Comparison of ENCODE assay signal across 1 cellular context in the genomic region with DNA sequence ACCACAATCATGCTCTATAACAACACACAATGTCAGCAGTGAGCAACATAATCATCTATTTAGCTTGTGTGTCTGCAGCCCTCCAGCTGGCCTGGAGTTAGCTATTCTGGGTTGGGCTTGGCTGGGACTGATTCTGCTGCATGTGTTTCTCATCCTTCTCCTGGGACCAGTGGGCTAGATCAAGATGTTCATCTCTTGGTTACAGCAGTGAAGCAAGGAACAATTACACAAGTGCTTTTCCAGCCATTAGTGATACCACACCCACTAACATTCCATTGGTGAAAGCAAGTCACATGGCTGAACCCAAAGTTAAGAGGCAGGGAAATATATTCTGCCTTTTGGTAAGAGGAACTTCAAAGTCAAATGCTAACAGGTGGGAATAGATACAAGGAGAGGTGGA.
A peak's percentile ranks its signal among the peaks of the same experiment; 100 is the strongest.
TF ChIP-seq lines count a peak whose summit lies in the region.

No MANE protein-coding gene starts in this region.

TF ChIP-seq in K562, 482 proteins besides CTCF, POLR2A, EP300 and RAD21 (continued from another document):
- TF ChIP-seq ZBTB49 (CRISPR knock-in tag; IDR thresholded peaks at IDR 0.05; ENCODE audit: borderline replicate concordance) (no peak), RUNX1 (IDR thresholded peaks at IDR 0.05; ENCODE audit: low read depth) (no peak), RBM25 (IDR thresholded peaks at IDR 0.05; ENCODE audit: low read depth, low read length, severe bottlenecking) (peak; percentile 26), TAF9B (IDR thresholded peaks at IDR 0.05; ENCODE audit: partially characterized antibody) (no peak), KLF13 (tag; IDR thresholded peaks at IDR 0.05; ENCODE audit: borderline replicate concordance, low read depth) (no peak), SMAD1 (IDR thresholded peaks at IDR 0.05; ENCODE audit: low read depth, low read length, partially characterized antibody) (no peak), MYNN (IDR thresholded peaks at IDR 0.05) (no peak), MYNN (CRISPR knock-in tag; IDR thresholded peaks at IDR 0.05) (no peak), ZFP91 (CRISPR knock-in tag; IDR thresholded peaks at IDR 0.05) (no peak), KLF10 (CRISPR knock-in tag; IDR thresholded peaks at IDR 0.05) (no peak), NFYB (IDR thresholded peaks at IDR 0.05; ENCODE audit: extremely low read depth, insufficient read length) (peak; percentile 74), KAT7 (CRISPR knock-in tag; IDR thresholded peaks at IDR 0.05; ENCODE audit: borderline replicate concordance) (no peak), ZNF146 (CRISPR knock-in tag; IDR thresholded peaks at IDR 0.05; ENCODE audit: unreplicated experiment) (no peak), IRF2 (CRISPR knock-in tag; IDR thresholded peaks at IDR 0.05) (no peak), FOXJ2 (tag; IDR thresholded peaks at IDR 0.05) (no peak), NFIX (CRISPR knock-in tag; IDR thresholded peaks at IDR 0.05; ENCODE audit: low read depth) (no peak), CEBPB (tag; IDR thresholded peaks at IDR 0.05) (no peak), NUFIP1 (IDR thresholded peaks at IDR 0.05; ENCODE audit: partially characterized antibody) (no peak), RAD51 (IDR thresholded peaks at IDR 0.05; ENCODE audit: borderline replicate concordance, low read depth) (0 out of 2 replicates have a peak, but pooled peaks have one; percentile 49), ZNF79 (CRISPR knock-in tag; IDR thresholded peaks at IDR 0.05; ENCODE audit: low read depth) (no peak)
- TF ChIP-seq, protein P1, sequence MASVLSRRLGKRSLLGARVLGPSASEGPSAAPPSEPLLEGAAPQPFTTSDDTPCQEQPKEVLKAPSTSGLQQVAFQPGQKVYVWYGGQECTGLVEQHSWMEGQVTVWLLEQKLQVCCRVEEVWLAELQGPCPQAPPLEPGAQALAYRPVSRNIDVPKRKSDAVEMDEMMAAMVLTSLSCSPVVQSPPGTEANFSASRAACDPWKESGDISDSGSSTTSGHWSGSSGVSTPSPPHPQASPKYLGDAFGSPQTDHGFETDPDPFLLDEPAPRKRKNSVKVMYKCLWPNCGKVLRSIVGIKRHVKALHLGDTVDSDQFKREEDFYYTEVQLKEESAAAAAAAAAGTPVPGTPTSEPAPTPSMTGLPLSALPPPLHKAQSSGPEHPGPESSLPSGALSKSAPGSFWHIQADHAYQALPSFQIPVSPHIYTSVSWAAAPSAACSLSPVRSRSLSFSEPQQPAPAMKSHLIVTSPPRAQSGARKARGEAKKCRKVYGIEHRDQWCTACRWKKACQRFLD (CRISPR knock-in tag; IDR thresholded peaks at IDR 0.05): no peak
- TF ChIP-seq, protein P2, sequence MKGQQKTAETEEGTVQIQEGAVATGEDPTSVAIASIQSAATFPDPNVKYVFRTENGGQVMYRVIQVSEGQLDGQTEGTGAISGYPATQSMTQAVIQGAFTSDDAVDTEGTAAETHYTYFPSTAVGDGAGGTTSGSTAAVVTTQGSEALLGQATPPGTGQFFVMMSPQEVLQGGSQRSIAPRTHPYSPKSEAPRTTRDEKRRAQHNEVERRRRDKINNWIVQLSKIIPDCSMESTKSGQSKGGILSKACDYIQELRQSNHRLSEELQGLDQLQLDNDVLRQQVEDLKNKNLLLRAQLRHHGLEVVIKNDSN (CRISPR knock-in tag; IDR thresholded peaks at IDR 0.05): peak; percentile 61
- TF ChIP-seq, protein P3, sequence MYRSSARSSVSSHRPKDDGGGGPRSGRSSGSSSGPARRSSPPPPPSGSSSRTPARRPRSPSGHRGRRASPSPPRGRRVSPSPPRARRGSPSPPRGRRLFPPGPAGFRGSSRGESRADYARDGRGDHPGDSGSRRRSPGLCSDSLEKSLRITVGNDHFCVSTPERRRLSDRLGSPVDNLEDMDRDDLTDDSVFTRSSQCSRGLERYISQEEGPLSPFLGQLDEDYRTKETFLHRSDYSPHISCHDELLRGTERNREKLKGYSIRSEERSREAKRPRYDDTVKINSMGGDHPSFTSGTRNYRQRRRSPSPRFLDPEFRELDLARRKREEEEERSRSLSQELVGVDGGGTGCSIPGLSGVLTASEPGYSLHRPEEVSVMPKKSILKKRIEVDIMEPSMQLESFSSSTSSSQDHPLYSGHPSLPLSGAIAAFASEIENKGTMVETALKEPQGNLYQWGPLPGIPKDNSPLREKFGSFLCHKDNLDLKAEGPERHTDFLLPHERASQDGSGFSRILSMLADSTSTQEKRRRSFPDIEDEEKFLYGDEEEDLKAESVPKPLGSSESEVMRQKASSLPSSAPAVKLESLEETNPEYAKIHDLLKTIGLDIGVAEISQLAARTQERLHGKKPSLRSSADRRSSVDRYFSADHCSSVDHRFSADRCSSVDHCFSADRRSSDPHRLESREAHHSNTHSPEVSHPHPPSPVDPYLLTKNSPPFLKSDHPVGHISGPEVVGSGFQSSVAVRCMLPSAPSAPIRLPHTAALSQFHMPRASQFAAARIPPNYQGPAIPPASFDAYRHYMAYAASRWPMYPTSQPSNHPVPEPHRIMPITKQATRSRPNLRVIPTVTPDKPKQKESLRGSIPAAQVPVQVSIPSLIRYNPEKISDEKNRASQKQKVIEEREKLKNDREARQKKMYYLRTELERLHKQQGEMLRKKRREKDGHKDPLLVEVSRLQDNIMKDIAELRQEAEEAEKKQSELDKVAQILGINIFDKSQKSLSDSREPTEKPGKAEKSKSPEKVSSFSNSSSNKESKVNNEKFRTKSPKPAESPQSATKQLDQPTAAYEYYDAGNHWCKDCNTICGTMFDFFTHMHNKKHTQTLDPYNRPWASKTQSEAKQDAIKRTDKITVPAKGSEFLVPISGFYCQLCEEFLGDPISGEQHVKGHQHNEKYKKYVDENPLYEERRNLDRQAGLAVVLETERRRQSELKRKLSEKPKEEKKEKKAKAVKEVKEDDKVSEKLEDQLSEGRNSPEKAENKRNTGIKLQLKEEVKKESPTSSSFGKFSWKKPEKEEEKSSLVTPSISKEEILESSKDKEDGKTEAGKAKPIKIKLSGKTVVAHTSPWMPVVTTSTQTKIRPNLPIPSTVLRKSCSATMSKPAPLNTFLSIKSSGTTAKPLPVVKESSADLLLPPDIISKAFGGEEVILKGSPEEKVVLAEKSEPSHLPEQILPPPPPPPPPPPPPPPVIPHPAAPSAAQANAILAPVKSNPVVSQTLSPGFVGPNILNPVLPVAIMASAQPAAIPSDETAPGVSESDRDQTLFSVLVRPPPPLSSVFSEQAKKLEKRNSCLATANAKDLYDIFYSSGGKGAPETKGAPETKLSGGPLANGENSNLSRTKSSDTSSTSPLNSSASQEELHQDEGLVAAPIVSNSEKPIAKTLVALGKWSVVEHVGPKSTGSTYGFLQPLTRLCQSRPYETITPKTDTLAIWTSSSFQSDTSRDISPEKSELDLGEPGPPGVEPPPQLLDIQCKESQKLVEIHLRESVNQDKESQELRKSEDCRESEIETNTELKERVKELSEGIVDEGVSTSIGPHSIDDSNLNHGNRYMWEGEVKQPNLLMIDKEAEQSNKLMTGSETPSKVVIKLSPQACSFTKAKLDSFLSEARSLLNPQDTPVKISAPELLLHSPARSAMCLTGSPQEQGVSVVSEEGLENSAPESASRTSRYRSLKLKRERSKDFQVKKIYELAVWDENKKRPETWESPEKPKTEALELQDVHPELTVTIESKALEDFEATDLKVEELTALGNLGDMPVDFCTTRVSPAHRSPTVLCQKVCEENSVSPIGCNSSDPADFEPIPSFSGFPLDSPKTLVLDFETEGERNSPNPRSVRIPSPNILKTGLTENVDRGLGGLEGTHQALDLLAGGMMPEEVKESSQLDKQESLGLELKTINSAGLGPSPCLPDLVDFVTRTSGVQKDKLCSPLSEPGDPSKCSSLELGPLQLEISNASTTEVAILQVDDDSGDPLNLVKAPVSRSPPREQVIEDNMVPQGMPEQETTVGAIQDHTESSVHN (IDR thresholded peaks at IDR 0.05; ENCODE audit: borderline replicate concordance in 1 of 2, low read depth in 1 of 2): no peak
- TF ChIP-seq, protein P4, sequence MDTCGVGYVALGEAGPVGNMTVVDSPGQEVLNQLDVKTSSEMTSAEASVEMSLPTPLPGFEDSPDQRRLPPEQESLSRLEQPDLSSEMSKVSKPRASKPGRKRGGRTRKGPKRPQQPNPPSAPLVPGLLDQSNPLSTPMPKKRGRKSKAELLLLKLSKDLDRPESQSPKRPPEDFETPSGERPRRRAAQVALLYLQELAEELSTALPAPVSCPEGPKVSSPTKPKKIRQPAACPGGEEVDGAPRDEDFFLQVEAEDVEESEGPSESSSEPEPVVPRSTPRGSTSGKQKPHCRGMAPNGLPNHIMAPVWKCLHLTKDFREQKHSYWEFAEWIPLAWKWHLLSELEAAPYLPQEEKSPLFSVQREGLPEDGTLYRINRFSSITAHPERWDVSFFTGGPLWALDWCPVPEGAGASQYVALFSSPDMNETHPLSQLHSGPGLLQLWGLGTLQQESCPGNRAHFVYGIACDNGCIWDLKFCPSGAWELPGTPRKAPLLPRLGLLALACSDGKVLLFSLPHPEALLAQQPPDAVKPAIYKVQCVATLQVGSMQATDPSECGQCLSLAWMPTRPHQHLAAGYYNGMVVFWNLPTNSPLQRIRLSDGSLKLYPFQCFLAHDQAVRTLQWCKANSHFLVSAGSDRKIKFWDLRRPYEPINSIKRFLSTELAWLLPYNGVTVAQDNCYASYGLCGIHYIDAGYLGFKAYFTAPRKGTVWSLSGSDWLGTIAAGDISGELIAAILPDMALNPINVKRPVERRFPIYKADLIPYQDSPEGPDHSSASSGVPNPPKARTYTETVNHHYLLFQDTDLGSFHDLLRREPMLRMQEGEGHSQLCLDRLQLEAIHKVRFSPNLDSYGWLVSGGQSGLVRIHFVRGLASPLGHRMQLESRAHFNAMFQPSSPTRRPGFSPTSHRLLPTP (IDR thresholded peaks at IDR 0.05; ENCODE audit: borderline replicate concordance, extremely low read depth, insufficient read length): no peak
TF ChIP-seq in K562: peak in this region for 5.
